ENCODE assay signal across 21 cellular contexts in the genomic region with DNA sequence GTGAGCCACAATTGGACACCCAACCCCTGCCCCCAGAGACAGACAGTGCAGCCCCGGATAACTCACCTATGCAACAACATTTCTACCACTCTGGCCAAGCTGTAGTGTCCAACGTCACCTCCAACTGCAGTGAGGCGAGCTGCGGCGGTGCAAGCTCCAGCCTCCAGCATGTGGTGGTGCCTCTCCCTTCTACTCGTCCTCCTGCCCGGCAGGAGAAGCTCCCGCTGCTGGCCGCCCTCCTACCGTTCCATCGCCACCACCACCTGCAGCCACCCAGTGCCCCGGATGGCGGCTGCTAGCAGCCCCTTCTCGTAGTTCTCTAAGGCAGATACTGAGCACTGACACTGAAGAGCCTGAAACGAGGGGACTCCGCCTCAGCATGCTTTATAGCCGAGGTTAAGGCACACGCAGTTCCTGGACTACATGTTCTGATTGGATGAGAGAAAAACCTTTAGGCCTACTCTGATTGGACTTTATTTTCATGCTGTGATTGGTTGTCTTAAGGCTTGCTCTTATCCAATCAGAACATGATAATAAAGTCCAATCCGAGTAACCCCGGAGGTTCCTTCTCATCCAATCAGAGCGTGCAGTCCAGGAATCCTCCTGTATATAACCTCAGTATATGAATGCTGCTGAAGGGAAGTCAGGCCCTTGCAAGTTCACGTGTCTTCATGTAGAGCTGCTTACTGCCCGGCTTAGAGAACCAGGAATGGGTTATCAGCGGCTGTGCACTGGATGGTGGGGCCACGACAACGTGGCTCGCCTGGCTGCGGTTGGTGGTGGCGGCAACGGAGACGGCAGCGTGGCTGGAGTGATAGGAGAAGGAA.
"Had no signal": no experiment of that assay in that cellular context is flagged by ENCODE, and none has a peak within 500 bp of the region (broad histone marks: within the 10 kb centered on the region; RNA-seq: fewer than 3 reads in every experiment).

No MANE protein-coding gene starts in this region.

- H3K27ac ChIP-seq: neural progenitor cell, vagina, VCaP had no signal

- H3K4me3 ChIP-seq: lung, neural progenitor cell, vagina had no signal

- H3K9me3 ChIP-seq: vagina had no signal

- DNase-seq: activated CD4-positive, alpha-beta T cell treated with anti-CD3 and anti-CD28 coated beads for 1 hour; activated CD4-positive, alpha-beta T cell treated with anti-CD3 and anti-CD28 coated beads, Interleukin-2, amount 50 U/mL, for 1 hour; activated CD8-positive, alpha-beta T cell treated with anti-CD3 and anti-CD28 coated beads, Interleukin-2, amount 10 ng/mL, durations not matched to agents 7 days and 5 days; activated gamma-delta T cell treated with Interleukin-2 at 50 U/mL for 16 hours; anterior cingulate cortex; dermis blood vessel endothelial cell; effector CD8-positive, alpha-beta T cell; foreskin melanocyte; immature natural killer cell; naive thymus-derived CD8-positive, alpha-beta T cell; retina; stimulated activated CD4-positive, alpha-beta T cell treated with anti-CD3 and anti-CD28 coated beads, Interleukin-2, amount 100 ng/mL, for 48 hours; stimulated activated CD8-positive, alpha-beta memory T cell treated with anti-CD3 and anti-CD28 coated beads, Interleukin-4, amount 100 ng/mL, for 48 hours; stimulated activated naive B cell treated with anti-CD40 and anti-IgM and Interleukin-4, amounts not matched to agents 10 μg/mL and 1 μg/mL and 100 μg/mL, for 72 hours; trophoblast cell had no signal

- H3K4me1 ChIP-seq: neural progenitor cell, vagina had no signal

- ATAC-seq: activated CD8-positive, alpha-beta T cell treated with anti-CD3 and anti-CD28 coated beads, Interleukin-2, amount 10 ng/mL, durations not matched to agents 7 days and 5 days; esophagus mucosa; left lobe of liver; naive thymus-derived CD8-positive, alpha-beta T cell; stimulated activated naive B cell treated with anti-CD40 and anti-IgM and Interleukin-4, amounts not matched to agents 10 μg/mL and 1 μg/mL and 100 μg/mL, for 72 hours had no signal

- H3K27me3 ChIP-seq: neural progenitor cell, vagina had no signal

- H3K36me3 ChIP-seq: neural progenitor cell, vagina had no signal
